Comparison of ENCODE assay signal across 8 cellular contexts in the genomic region with DNA sequence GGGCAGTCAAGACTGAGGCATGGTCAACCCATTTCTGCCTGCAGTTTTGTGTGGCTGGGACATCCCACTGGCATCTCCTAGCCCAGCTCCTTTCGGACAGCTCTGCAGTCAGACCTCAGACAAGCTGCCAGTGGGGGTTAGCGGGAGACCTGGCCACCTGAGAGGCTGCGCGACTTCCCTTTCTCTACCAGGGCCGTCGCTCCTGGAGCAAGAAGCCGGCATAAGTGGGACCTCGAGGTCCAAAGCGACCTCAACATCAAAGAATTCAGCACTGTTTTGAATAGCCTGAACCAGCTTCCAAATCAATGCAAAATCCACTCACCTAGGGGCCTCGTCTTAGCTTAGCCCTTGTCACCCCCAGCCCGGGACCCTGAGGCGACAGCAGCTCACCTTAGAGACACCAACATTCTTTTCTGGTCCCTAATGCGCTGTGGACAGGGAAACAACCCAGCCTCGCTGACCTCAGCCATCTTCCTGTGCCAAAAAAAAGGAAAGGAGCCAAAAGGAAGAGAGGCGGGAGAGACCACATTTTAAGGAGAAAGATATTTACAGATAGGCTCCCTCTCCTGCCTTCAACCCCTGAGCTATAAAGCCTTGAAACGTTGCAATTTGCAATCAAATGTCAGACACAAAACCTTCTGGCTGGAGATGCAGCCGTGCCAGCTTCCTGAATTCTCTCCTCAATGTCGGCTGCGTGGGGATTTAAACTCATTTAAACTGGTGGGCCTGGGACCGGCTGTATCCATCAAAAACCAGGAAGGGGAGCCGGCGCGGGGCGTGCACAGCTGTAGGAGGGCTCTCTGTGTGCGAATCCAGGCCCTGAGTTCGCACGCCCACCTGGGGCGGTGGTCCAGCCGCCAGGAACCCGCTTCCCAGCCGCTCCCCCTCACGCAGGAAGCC.
DNase-seq lines count a peak whose midpoint lies in the region; ATAC-seq and TF ChIP-seq lines count a peak whose summit lies in the region.

No MANE protein-coding gene starts in this region.

- H3K27ac Mint-ChIP-seq in endodermal cell, result no peak overlapping the region

- TF ChIP-seq RAD21 in neural cell (conservative IDR thresholded peaks at IDR 0.05), result no peak

- H3K36me3 Mint-ChIP-seq in endodermal cell (ENCODE audit: low read depth), result no peaks in the 10 kb centered on the region

- H3K36me3 ChIP-seq in BLaER1 (no peaks in the 10 kb centered on the region), MM.1S (replicated peaks; ENCODE audit: insufficient read depth, low read length) (no peaks in the 10 kb centered on the region), endodermal cell (ENCODE audit: control insufficient read depth, insufficient read depth, low read length) (no peaks in the 10 kb centered on the region), neural cell (ENCODE audit: insufficient read depth, low read length) (no peaks in the 10 kb centered on the region)

- H3K4me3 ChIP-seq in BLaER1 (peak overlapping the region; percentile 73), MM.1S (ENCODE audit: low read length) (peak overlapping the region; percentile 73), endodermal cell (ENCODE audit: low read length) (peak overlapping the region; percentile 80), neural cell (ENCODE audit: low read length) (peak overlapping the region; percentile 61)

- H3K9me2 ChIP-seq in MM.1S (replicated peaks; ENCODE audit: insufficient read depth, low read length) (no peaks in the 10 kb centered on the region), neural cell (ENCODE audit: insufficient read depth, low read length) (no peaks in the 10 kb centered on the region)

- DNase-seq in MM.1S (no peak), endodermal cell (peak; percentile 77), cerebellar cortex (ENCODE audit: low spot score) (no peak), foreskin keratinocyte (no peak), NCI-H1436 treated with DMSO at 0.1 percent for 48 hours (lab: John Stamatoyannopoulos, UW) (no peak), OCI-M1 (lab: John Stamatoyannopoulos, UW) (no peak)

- no peak for TF ChIP-seq CTCF in MM.1S (IDR thresholded peaks at IDR 0.05; ENCODE audit: low read length)
- no peak for TF ChIP-seq CTCF in endodermal cell (conservative IDR thresholded peaks at IDR 0.05)
- no peak for TF ChIP-seq CTCF in neural cell (IDR thresholded peaks at IDR 0.05; ENCODE audit: poor library complexity, severe bottlenecking)
- TF ChIP-seq CTCF in foreskin keratinocyte (conservative IDR thresholded peaks at IDR 0.05), result no peak

- no peaks in the 10 kb centered on the region for H3K79me2 ChIP-seq in MM.1S (ENCODE audit: low read length)
- H3K79me2 ChIP-seq in neural cell (replicated peaks; ENCODE audit: insufficient read depth, low read length), result no peaks in the 10 kb centered on the region

- H3K9me3 Mint-ChIP-seq in endodermal cell, result peaks cover 5% of the 10 kb centered on the region

- H3K4me1 ChIP-seq in BLaER1 (0 out of 2 replicates have a peak, but pooled peaks cover 12% of the 10 kb centered on the region), MM.1S (ENCODE audit: low read length) (no peaks in the 10 kb centered on the region), endodermal cell (ENCODE audit: control insufficient read depth, insufficient read depth, low read length) (peaks cover 3% of the 10 kb centered on the region), foreskin keratinocyte (no peaks in the 10 kb centered on the region)

- H3K27ac ChIP-seq in BLaER1, result no peak overlapping the region
- H3K27ac ChIP-seq in MM.1S (ENCODE audit: low read length), result no peak overlapping the region
- no peak overlapping the region for H3K27ac ChIP-seq in endodermal cell (ENCODE audit: low read depth, low read length)
- H3K27ac ChIP-seq in neural cell (ENCODE audit: low read length), result no peak overlapping the region
- H3K27ac ChIP-seq in foreskin keratinocyte, result no peak overlapping the region

- H3K9ac ChIP-seq in BLaER1 (peak overlapping the region; percentile 68), MM.1S (ENCODE audit: low read length) (no peak overlapping the region; the same call in 1 of the 2 replicates), endodermal cell (ENCODE audit: extremely low read depth, low read length, poor library complexity, severe bottlenecking) (no peak overlapping the region), neural cell (ENCODE audit: low read length) (no peak overlapping the region)

- H2AFZ ChIP-seq in MM.1S (ENCODE audit: low read length) (peak overlapping the region; percentile 96), neural cell (ENCODE audit: low read depth, low read length) (no peak overlapping the region)

- peaks cover 50% of the 10 kb centered on the region for H3K27me3 Mint-ChIP-seq in endodermal cell (ENCODE audit: insufficient read depth)

- H4K20me1 ChIP-seq in BLaER1 (no peaks in the 10 kb centered on the region), MM.1S (ENCODE audit: insufficient read depth, low read length) (no peaks in the 10 kb centered on the region), neural cell (ENCODE audit: insufficient read depth) (no peaks in the 10 kb centered on the region)

- no peak for TF ChIP-seq EP300 in neural cell (conservative IDR thresholded peaks at IDR 0.05; ENCODE audit: poor library complexity, severe bottlenecking)

- H3K4me2 ChIP-seq in BLaER1, result peak overlapping the region; percentile 97
- peak overlapping the region; percentile 98 for H3K4me2 ChIP-seq in MM.1S (ENCODE audit: low read depth, low read length)
- H3K4me2 ChIP-seq in neural cell (ENCODE audit: low read length), result no peak overlapping the region

- WGBS in endodermal cell (ENCODE audit: insufficient coverage in 1 of 2, insufficient read length in 1 of 2), 2 experiments, result 38 to 44% methylated on average over 24 to 32 of the region's 32 CpGs

- H3F3A ChIP-seq in MM.1S (ENCODE audit: insufficient read depth, low read length), result no peaks in the 10 kb centered on the region
- H3F3A ChIP-seq in neural cell (ENCODE audit: insufficient read depth, low read length, poor library complexity, severe bottlenecking), result no peaks in the 10 kb centered on the region

- H3K9me3 ChIP-seq in BLaER1 (peaks cover 6% of the 10 kb centered on the region), MM.1S (replicated peaks; ENCODE audit: insufficient read depth, low read length) (no peaks in the 10 kb centered on the region), endodermal cell (ENCODE audit: control insufficient read depth, low read length) (no peaks in the 10 kb centered on the region), neural cell (ENCODE audit: low read length) (no peaks in the 10 kb centered on the region)

- H3K27me3 ChIP-seq in BLaER1 (peaks cover 23% of the 10 kb centered on the region), MM.1S (replicated peaks; ENCODE audit: insufficient read depth, low read length) (peaks cover 11% of the 10 kb centered on the region), endodermal cell (ENCODE audit: control insufficient read depth, insufficient read depth, low read length, poor library complexity, severe bottlenecking) (peaks cover 13% of the 10 kb centered on the region), neural cell (ENCODE audit: insufficient read depth, low read depth, low read length) (peaks cover 23% of the 10 kb centered on the region), foreskin keratinocyte (peaks cover 12% of the 10 kb centered on the region)

- H3K4me3 Mint-ChIP-seq in endodermal cell, result peak overlapping the region; percentile 65

- peaks cover 25% of the 10 kb centered on the region for H3K4me1 Mint-ChIP-seq in endodermal cell

- no peak for ATAC-seq in foreskin keratinocyte

TF ChIP-seq in neural cell, 6 proteins besides CTCF, POLR2A, EP300 and RAD21:
- TF ChIP-seq EZH2 (IDR thresholded peaks at IDR 0.05; ENCODE audit: borderline replicate concordance, insufficient read depth, low read length, poor library complexity, severe bottlenecking), result no peak
- TF ChIP-seq TAF1 (IDR thresholded peaks at IDR 0.05; ENCODE audit: low read depth), result no peak
- TF ChIP-seq, protein P1, sequence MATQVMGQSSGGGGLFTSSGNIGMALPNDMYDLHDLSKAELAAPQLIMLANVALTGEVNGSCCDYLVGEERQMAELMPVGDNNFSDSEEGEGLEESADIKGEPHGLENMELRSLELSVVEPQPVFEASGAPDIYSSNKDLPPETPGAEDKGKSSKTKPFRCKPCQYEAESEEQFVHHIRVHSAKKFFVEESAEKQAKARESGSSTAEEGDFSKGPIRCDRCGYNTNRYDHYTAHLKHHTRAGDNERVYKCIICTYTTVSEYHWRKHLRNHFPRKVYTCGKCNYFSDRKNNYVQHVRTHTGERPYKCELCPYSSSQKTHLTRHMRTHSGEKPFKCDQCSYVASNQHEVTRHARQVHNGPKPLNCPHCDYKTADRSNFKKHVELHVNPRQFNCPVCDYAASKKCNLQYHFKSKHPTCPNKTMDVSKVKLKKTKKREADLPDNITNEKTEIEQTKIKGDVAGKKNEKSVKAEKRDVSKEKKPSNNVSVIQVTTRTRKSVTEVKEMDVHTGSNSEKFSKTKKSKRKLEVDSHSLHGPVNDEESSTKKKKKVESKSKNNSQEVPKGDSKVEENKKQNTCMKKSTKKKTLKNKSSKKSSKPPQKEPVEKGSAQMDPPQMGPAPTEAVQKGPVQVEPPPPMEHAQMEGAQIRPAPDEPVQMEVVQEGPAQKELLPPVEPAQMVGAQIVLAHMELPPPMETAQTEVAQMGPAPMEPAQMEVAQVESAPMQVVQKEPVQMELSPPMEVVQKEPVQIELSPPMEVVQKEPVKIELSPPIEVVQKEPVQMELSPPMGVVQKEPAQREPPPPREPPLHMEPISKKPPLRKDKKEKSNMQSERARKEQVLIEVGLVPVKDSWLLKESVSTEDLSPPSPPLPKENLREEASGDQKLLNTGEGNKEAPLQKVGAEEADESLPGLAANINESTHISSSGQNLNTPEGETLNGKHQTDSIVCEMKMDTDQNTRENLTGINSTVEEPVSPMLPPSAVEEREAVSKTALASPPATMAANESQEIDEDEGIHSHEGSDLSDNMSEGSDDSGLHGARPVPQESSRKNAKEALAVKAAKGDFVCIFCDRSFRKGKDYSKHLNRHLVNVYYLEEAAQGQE (IDR thresholded peaks at IDR 0.05; ENCODE audit: borderline replicate concordance), result no peak
- no peak for TF ChIP-seq SMC3 (conservative IDR thresholded peaks at IDR 0.05; ENCODE audit: poor library complexity)
- no peak for TF ChIP-seq POLR2AphosphoS5 (IDR thresholded peaks at IDR 0.05)
- no peak for TF ChIP-seq MXI1 (conservative IDR thresholded peaks at IDR 0.05; ENCODE audit: poor library complexity, severe bottlenecking)
